In the genomic region with DNA sequence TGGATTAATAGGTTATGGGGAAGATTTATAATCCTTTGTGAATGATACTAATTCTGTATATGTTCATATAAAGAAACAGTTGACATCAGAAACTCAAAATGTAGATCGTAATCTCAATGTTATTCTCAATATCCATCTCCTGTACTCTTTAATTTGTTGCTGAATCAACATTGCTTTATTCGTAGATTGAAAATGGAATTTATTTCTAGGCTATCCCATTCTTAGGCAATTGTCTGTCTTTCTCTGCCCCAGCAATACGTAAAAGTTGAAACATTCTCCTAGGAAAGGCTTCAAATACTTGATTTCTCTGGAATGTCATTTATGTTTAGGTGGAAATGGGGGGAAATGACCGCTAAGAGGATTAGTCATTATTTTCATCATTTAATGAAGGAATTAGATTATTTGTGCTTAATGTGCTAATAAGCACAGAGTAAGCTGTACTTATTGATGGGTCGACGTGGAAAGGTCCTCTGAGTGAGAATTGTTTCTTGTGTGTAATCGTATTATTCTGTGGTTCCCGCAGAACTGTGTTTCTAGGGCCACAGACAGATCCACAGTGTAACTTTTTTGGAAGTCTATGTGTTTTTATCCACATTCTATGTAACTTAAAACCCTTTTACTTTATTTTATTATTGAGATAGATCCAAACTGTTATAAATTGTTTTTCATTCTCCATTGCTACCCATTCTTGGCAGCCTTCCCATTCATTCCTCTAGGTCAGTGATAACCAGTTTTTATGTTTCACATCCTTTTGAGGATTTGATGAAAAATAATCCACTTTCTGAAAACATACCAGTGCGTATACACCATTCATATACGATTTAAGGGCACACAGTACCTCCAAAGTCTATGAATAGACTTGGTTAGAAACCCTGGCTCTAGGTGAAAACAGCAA, we compare ENCODE assay signal across 19 cellular contexts.
"Had no signal": no experiment of that assay in that cellular context is flagged by ENCODE, and none has a peak within 500 bp of the region (broad histone marks: within the 10 kb centered on the region; RNA-seq: fewer than 3 reads in every experiment).

No MANE protein-coding gene starts in this region.

- H3K9me3 Mint-ChIP-seq: activated naive CD4-positive, alpha-beta T cell treated with anti-CD3 and anti-CD28 coated beads, Interleukin-2, amount 50 U/mL, for 72 hours had no signal

- H3K36me3 Mint-ChIP-seq: activated naive CD4-positive, alpha-beta T cell treated with anti-CD3 and anti-CD28 coated beads, Interleukin-2, amount 50 U/mL, for 72 hours had no signal

- H3K4me3 Mint-ChIP-seq: endodermal cell; naive thymus-derived CD4-positive, alpha-beta T cell had no signal

- H3K27me3 ChIP-seq: gastroesophageal sphincter, heart left ventricle, thyroid gland had no signal

- H3K36me3 ChIP-seq: thyroid gland had no signal

- H3K27ac ChIP-seq: gastroesophageal sphincter, thyroid gland, VCaP had no signal

- H3K4me3 ChIP-seq: gastroesophageal sphincter, heart left ventricle, thyroid gland had no signal

- H3K27me3 Mint-ChIP-seq: naive thymus-derived CD4-positive, alpha-beta T cell had no signal

- H3K9me3 ChIP-seq: gastroesophageal sphincter, heart left ventricle, thyroid gland had no signal

- FAIRE-seq: colon had no signal

- DNase-seq: activated CD4-positive, alpha-beta T cell treated with anti-CD3 and anti-CD28 coated beads for 1 hour; activated gamma-delta T cell; amniotic stem cell; endodermal cell; heart left ventricle; kidney glomerular epithelial cell; left ventricle myocardium superior; naive thymus-derived CD4-positive, alpha-beta T cell; retina; stimulated activated CD4-positive, alpha-beta T cell treated with anti-CD3 and anti-CD28 coated beads, Interleukin-12 subunit alpha, Interleukin-12 subunit beta, amount 100 ng/mL, for 4 hours; stimulated activated CD4-positive, alpha-beta T cell treated with anti-CD3 and anti-CD28 coated beads, Interleukin-1b, Interleukin-23, amount 100 ng/mL, for 48 hours; stimulated activated CD8-positive, alpha-beta memory T cell treated with anti-CD3 and anti-CD28 coated beads, Interleukin-4, amount 100 ng/mL, for 48 hours; stimulated activated naive CD4-positive, alpha-beta T cell; T-helper 2 cell; thyroid gland had no signal

- H3K27ac Mint-ChIP-seq: activated naive CD4-positive, alpha-beta T cell treated with anti-CD3 and anti-CD28 coated beads, Interleukin-2, amount 50 U/mL, for 72 hours; endodermal cell; naive thymus-derived CD4-positive, alpha-beta T cell had no signal

- H3K4me1 Mint-ChIP-seq: naive thymus-derived CD4-positive, alpha-beta T cell had no signal

- ATAC-seq: activated naive CD4-positive, alpha-beta T cell treated with anti-CD3 and anti-CD28 coated beads, Interleukin-2, amount 50 U/mL, for 72 hours; gastroesophageal sphincter; heart left ventricle; left ventricle myocardium superior; naive thymus-derived CD4-positive, alpha-beta T cell had no signal
